8 cellular contexts compared by ENCODE assay signal in genomic region chr6:122400467-122401089, GRCh38. TPM values are rescaled to one million over a fixed set of nuclear protein-coding genes. Genes with fewer than 3 reads are reported as not detected.
DNase-seq lines count a peak whose midpoint lies in the region; ATAC-seq, FAIRE-seq and TF ChIP-seq lines count a peak whose summit lies in the region.

No MANE protein-coding gene starts in this region.

- H4K91ac ChIP-seq in H9 (ENCODE audit: insufficient read length, low read depth, low read length) = no peak overlapping the region

- H3K4me1 Mint-ChIP-seq in H9 (peaks cover 15% of the 10 kb centered on the region in 2 experiments), astrocyte (ENCODE audit: low read depth, unreplicated experiment) (peaks cover 3% of the 10 kb centered on the region), memory B cell (peaks cover 16% of the 10 kb centered on the region)

- H3K27me3 Mint-ChIP-seq in H9 (ENCODE audit: low read depth) (peaks cover 30% of the 10 kb centered on the region), astrocyte (ENCODE audit: low read depth, unreplicated experiment) (no peaks in the 10 kb centered on the region), memory B cell (no peaks in the 10 kb centered on the region)

- H3K9me3 ChIP-seq in A549 (no peaks in the 10 kb centered on the region), H9 (ENCODE audit: control insufficient read depth, low read depth, low read length) (no peaks in the 10 kb centered on the region), astrocyte (ENCODE audit: insufficient read depth, low read depth, low read length) (no peaks in the 10 kb centered on the region)

- H3K4me2 ChIP-seq in A549 (peak overlapping the region; percentile 82), H9 (ENCODE audit: insufficient read depth, insufficient read length, low read length) (peak overlapping the region; percentile 73), astrocyte (ENCODE audit: low read length) (peak overlapping the region; percentile 83)

- peaks cover 5% of the 10 kb centered on the region for H3K79me1 ChIP-seq in H9 (ENCODE audit: insufficient read depth, low read depth, low read length, poor library complexity, severe bottlenecking)

- H2AFZ ChIP-seq in H9 (ENCODE audit: low read length) (no peak overlapping the region), astrocyte (ENCODE audit: low read depth, low read length) (no peak overlapping the region)

- ATAC-seq in A549 (no peak), memory B cell (ENCODE audit: low read depth) (no peak)

- no peak overlapping the region for H2BK5ac ChIP-seq in H9 (ENCODE audit: insufficient read length, low read length)

- H4K20me1 ChIP-seq in H9 (ENCODE audit: control insufficient read depth, insufficient read depth, insufficient read length) = no peaks in the 10 kb centered on the region
- H4K20me1 ChIP-seq in astrocyte (ENCODE audit: insufficient read depth, low read length) = peaks cover 35% of the 10 kb centered on the region

- H3K4me1 ChIP-seq in A549 (peaks cover 11% of the 10 kb centered on the region; the same call in 2 of the 3 replicates), H9 (ENCODE audit: insufficient read depth, low read length) (peaks cover 4% of the 10 kb centered on the region), astrocyte (ENCODE audit: insufficient read depth, low read length) (peaks cover 15% of the 10 kb centered on the region)

- H2AK5ac ChIP-seq in H9 (ENCODE audit: insufficient read length, low read length) = no peak overlapping the region

- no peak overlapping the region for H4K8ac ChIP-seq in H9 (replicated peaks; ENCODE audit: insufficient read length, low read depth, low read length)

- H3K18ac ChIP-seq in H9 (ENCODE audit: insufficient read length, low read depth, low read length) = no peak overlapping the region

- H2BK120ac ChIP-seq in H9 (ENCODE audit: low read depth, low read length, poor library complexity, severe bottlenecking) = no peak overlapping the region

- H3K79me2 ChIP-seq in H9 (ENCODE audit: insufficient read depth, low read length) (peaks cover 4% of the 10 kb centered on the region; the same call in 1 of the 2 replicates), astrocyte (ENCODE audit: insufficient read depth, low read length) (peaks cover 61% of the 10 kb centered on the region)

- no peak for TF ChIP-seq POLR2A in A549 (IDR thresholded peaks at IDR 0.05; ENCODE audit: low read length)

- no peak overlapping the region for H3K23ac ChIP-seq in H9 (ENCODE audit: insufficient read length, low read depth, low read length)

- H4K5ac ChIP-seq in H9 (ENCODE audit: insufficient read length, low read depth, low read length) = no peak overlapping the region

- H2BK12ac ChIP-seq in H9 (ENCODE audit: insufficient read length, low read depth, low read length) = no peak overlapping the region

- POLR2A ChIA-PET in A549 (lab: Yijun Ruan, JAX) = no interaction called here

- CTCF ChIA-PET in A549 (lab: Yijun Ruan, JAX) = no interaction called here

- H3K4me3 Mint-ChIP-seq in H9 (peak overlapping the region; percentile 91 to 98), astrocyte (ENCODE audit: unreplicated experiment) (peak overlapping the region; percentile 99), memory B cell (peak overlapping the region; percentile 97)

- no peak overlapping the region for H3K14ac ChIP-seq in H9 (ENCODE audit: insufficient read depth, low read length)

- no peak for TF ChIP-seq EP300 in A549 (IDR thresholded peaks at IDR 0.05)

- peak overlapping the region; percentile 99 for H3K4me3 ChIP-seq in A549
- peak overlapping the region; percentile 99 for H3K4me3 ChIP-seq in astrocyte (ENCODE audit: insufficient read depth, low read depth, low read length)

- H3T11ph ChIP-seq in H9 (ENCODE audit: low read length) = no peak overlapping the region

- no peak overlapping the region for H3K4ac ChIP-seq in H9 (ENCODE audit: low read depth, low read length)

- no peak overlapping the region for H3K56ac ChIP-seq in H9 (ENCODE audit: insufficient read length, low read depth, low read length)

- H3K9me3 Mint-ChIP-seq in H9 = no peaks in the 10 kb centered on the region
- H3K9me3 Mint-ChIP-seq in astrocyte (ENCODE audit: unreplicated experiment) = no peaks in the 10 kb centered on the region
- no peaks in the 10 kb centered on the region for H3K9me3 Mint-ChIP-seq in memory B cell

- DNase-seq in A549 (ENCODE audit: low read depth in 1 of 2, low spot score in 1 of 2) (no peak), H9 (no peak), astrocyte (ENCODE audit: low read depth) (no peak), memory B cell (ENCODE audit: low spot score in 2 of 2) (no peak), NCI-H1092 (lab: John Stamatoyannopoulos, UW) (no peak), SW480 (ENCODE audit: low spot score) (no peak), HuH-7 (ENCODE audit: low spot score) (no peak), RCC 7860 (ENCODE audit: low spot score) (no peak)

- H3K9ac ChIP-seq in H9 (ENCODE audit: extremely low read depth, insufficient read length, low read length) = peak overlapping the region; percentile 38
- H3K9ac ChIP-seq in astrocyte (ENCODE audit: low read length) = peak overlapping the region; percentile 100

- H3K27me3 ChIP-seq in H9 (ENCODE audit: insufficient read depth, low read length) (peaks cover 12% of the 10 kb centered on the region; the same call in 1 of the 2 replicates), astrocyte (ENCODE audit: insufficient read depth, low read length) (no peaks in the 10 kb centered on the region)

- no peaks in the 10 kb centered on the region; a peak in 1 of 7 replicates for H3K36me3 Mint-ChIP-seq in H9 (ENCODE audit: insufficient read depth in 1 of 3, low read depth in 3 of 3)
- no peaks in the 10 kb centered on the region for H3K36me3 Mint-ChIP-seq in astrocyte (ENCODE audit: low read depth, unreplicated experiment)
- H3K36me3 Mint-ChIP-seq in memory B cell = peaks cover 3% of the 10 kb centered on the region

- TF ChIP-seq CTCF in A549 (IDR thresholded peaks at IDR 0.05) = no peak
- TF ChIP-seq CTCF in H9 (conservative IDR thresholded peaks at IDR 0.05) = no peak
- TF ChIP-seq CTCF in astrocyte (IDR thresholded peaks at IDR 0.05; ENCODE audit: insufficient read depth, low read depth, low read length) = no peak

- FAIRE-seq in A549 (lab: Jason Lieb, UNC) (no peak), astrocyte (lab: Jason Lieb, UNC) (peak; percentile 5), RCC 7860 (lab: Jason Lieb, UNC) (no peak)

- H2BK20ac ChIP-seq in H9 (ENCODE audit: low read depth, low read length, poor library complexity, severe bottlenecking) = no peak overlapping the region

- H3K27ac Mint-ChIP-seq in H9 (no peak overlapping the region), astrocyte (ENCODE audit: unreplicated experiment) (peak overlapping the region; percentile 93), memory B cell (peak overlapping the region; percentile 93)

- no peak overlapping the region for H2BK15ac ChIP-seq in H9 (ENCODE audit: low read depth, low read length)

- H3K27ac ChIP-seq in A549 (peak overlapping the region; percentile 92 to 97), H9 (ENCODE audit: insufficient read length, low read depth, low read length) (no peak overlapping the region), astrocyte (ENCODE audit: low read depth, low read length) (no peak overlapping the region)

- no peak for TF ChIP-seq RAD21 in A549 (conservative IDR thresholded peaks at IDR 0.05 in 1 of 2, IDR thresholded peaks at IDR 0.05 in 1 of 2)

- H3K23me2 ChIP-seq in H9 (ENCODE audit: insufficient read length, low read depth, low read length, poor library complexity, severe bottlenecking) = no peaks in the 10 kb centered on the region

- WGBS in A549 (ENCODE audit: missing lambda C conversion rate) = 52% methylated on average over 4 of the region's 4 CpGs
- no CpG with 5 or more reads among the region's 4 CpGs for WGBS in H9 (ENCODE audit: extremely low coverage, insufficient read length, low lambda C conversion rate)

- H3K36me3 ChIP-seq in astrocyte (ENCODE audit: insufficient read depth, low read length) = no peaks in the 10 kb centered on the region

TF ChIP-seq in A549, 52 proteins besides CTCF, POLR2A, EP300 and RAD21 (continues in another document):
- TF ChIP-seq FOSB (CRISPR knock-in tag; IDR thresholded peaks at IDR 0.05) (no peak), HOXB13 (CRISPR knock-in tag; IDR thresholded peaks at IDR 0.05; ENCODE audit: low read depth) (no peak), KDM5A (IDR thresholded peaks at IDR 0.05) (no peak), ATOH8 (CRISPR knock-in tag; IDR thresholded peaks at IDR 0.05; ENCODE audit: low read depth) (no peak), PBX3 (IDR thresholded peaks at IDR 0.05) (no peak), NR3C1 (IDR thresholded peaks at IDR 0.05) (no peak), ELK1 (IDR thresholded peaks at IDR 0.05; ENCODE audit: low read depth, low read length) (no peak)

RNA-seq across cellular contexts. Expression of gene HSF2, which starts 1.1 kb away (rescaled TPM):
- polyA plus RNA-seq in A549 (2011; rRNA removed) = 25.9 and 27.9 TPM in 2 replicates
- 8.4 and 9.0 TPM in 2 replicates for polyA plus RNA-seq in A549 (2012; cell fraction: cytosol; rRNA removed)
- 7.9 and 8.2 TPM in 2 replicates for polyA plus RNA-seq in A549 (2012; cell fraction: nucleus; rRNA removed)
- polyA plus RNA-seq in A549 (2017; fragmentation: RNase III; extraction: RNeasy Plus Mini Kit Qiagen cat#74134 plus additional on column Dnase treatment) = 8.3 to 9.2 TPM (median 8.4 TPM) in 3 replicates
- 11.0 and 14.4 TPM in 2 replicates for polyA minus RNA-seq in A549 (2011; rRNA and poly(A)+ RNA removed)
- total RNA-seq in H9 (2021) = 12.0 and 14.6 TPM in 2 replicates
- total RNA-seq in astrocyte = 9.2 and 9.3 TPM in 2 replicates

Comparison
In these comparisons a context has a peak if more than half of its experiments do, and no peak if none do; other contexts are left out.
1. H3K27ac ChIP-seq: peak in A549 (2 of 2); none in H9 (single experiment) and astrocyte (single experiment).
2. H3K27ac Mint-ChIP-seq: peak in astrocyte (single experiment) and memory B cell (single experiment); none in H9 (0 of 3).
3. Peak in every context shown above with its lines, with median percentiles within 50 percentile points of each other: H3K4me2 ChIP-seq and H3K4me3 Mint-ChIP-seq.